Comparison of ENCODE assay signal across 19 cellular contexts in genomic region chr16:70478169-70478568, GRCh38. TPM values are rescaled to one million over a fixed set of nuclear protein-coding genes. Genes with fewer than 3 reads are reported as not detected.
DNase-seq lines count a peak whose midpoint lies in the region; ATAC-seq and TF ChIP-seq lines count a peak whose summit lies in the region.
"Had no signal": no experiment of that assay in that cellular context is flagged by ENCODE, and none has a peak within 500 bp of the region (broad histone marks: within the 10 kb centered on the region; RNA-seq: fewer than 3 reads in every experiment).

No MANE protein-coding gene starts in this region.

- peaks cover 12% of the 10 kb centered on the region for H3K36me3 ChIP-seq in H7 (replicated peaks; ENCODE audit: control insufficient read depth, insufficient read depth, low read length)

- no peaks in the 10 kb centered on the region for H3K27me3 Mint-ChIP-seq in activated CD4-positive, alpha-beta T cell treated with anti-CD3 and anti-CD28 coated beads for 36 hours
- H3K27me3 Mint-ChIP-seq in activated naive CD8-positive, alpha-beta T cell treated with anti-CD3 and anti-CD28 coated beads for 36 hours: no peaks in the 10 kb centered on the region
- H3K27me3 Mint-ChIP-seq in mesothelial cell of epicardium (ENCODE audit: low read depth): no peaks in the 10 kb centered on the region
- no peaks in the 10 kb centered on the region for H3K27me3 Mint-ChIP-seq in MCF 10A (ENCODE audit: insufficient read depth, unreplicated experiment)
- H3K27me3 Mint-ChIP-seq: naive B cell had no signal

- H3K4me3 Mint-ChIP-seq in activated CD4-positive, alpha-beta T cell treated with anti-CD3 and anti-CD28 coated beads for 36 hours: no peak overlapping the region
- no peak overlapping the region for H3K4me3 Mint-ChIP-seq in activated naive CD8-positive, alpha-beta T cell treated with anti-CD3 and anti-CD28 coated beads for 36 hours
- H3K4me3 Mint-ChIP-seq in mesothelial cell of epicardium: no peak overlapping the region
- no peak overlapping the region for H3K4me3 Mint-ChIP-seq in MCF 10A (ENCODE audit: unreplicated experiment)
- H3K4me3 Mint-ChIP-seq: naive B cell had no signal

- no peaks in the 10 kb centered on the region for H3K27me3 ChIP-seq in H7 (ENCODE audit: control insufficient read depth, insufficient read depth, low read length)
- H3K27me3 ChIP-seq: breast epithelium, spleen, transverse colon had no signal

- H3K4me1 Mint-ChIP-seq in activated CD4-positive, alpha-beta T cell treated with anti-CD3 and anti-CD28 coated beads for 36 hours: peaks cover 26% of the 10 kb centered on the region
- peaks cover 18% of the 10 kb centered on the region for H3K4me1 Mint-ChIP-seq in activated naive CD8-positive, alpha-beta T cell treated with anti-CD3 and anti-CD28 coated beads for 36 hours
- peaks cover 6% of the 10 kb centered on the region for H3K4me1 Mint-ChIP-seq in mesothelial cell of epicardium
- H3K4me1 Mint-ChIP-seq in MCF 10A (ENCODE audit: insufficient read depth, unreplicated experiment): peaks cover 8% of the 10 kb centered on the region

- intact Hi-C loops in activated CD4-positive, alpha-beta T cell treated with anti-CD3 and anti-CD28 coated beads for 36 hours (cut with DNase I, micrococcal nuclease): loop anchor here in 1 of 2 experiments (5.0 kb wide), 1 partner anchor 76 kb away; no protein-coding TSS in a partner anchor
- intact Hi-C loops in MCF 10A (cut with micrococcal nuclease): no loop called here

- CTCF ChIA-PET in activated CD4-positive, alpha-beta T cell treated with anti-CD3 and anti-CD28 coated beads for 36 hours (lab: Charles Lee): interaction anchor here (0.8 to 1.3 kb wide), 2 partner anchors 12 to 19 kb away, joined by 3 read pairs; no protein-coding TSS in a partner anchor
- CTCF ChIA-PET in MCF 10A (lab: Yijun Ruan, JAX): no interaction called here

- TF ChIP-seq CTCF in mesothelial cell of epicardium (IDR thresholded peaks at IDR 0.05; ENCODE audit: unreplicated experiment) (no peak), MCF 10A (IDR thresholded peaks at IDR 0.05; ENCODE audit: unreplicated experiment) (no peak)

- no peak for DNase-seq in activated CD4-positive, alpha-beta T cell treated with anti-CD3 and anti-CD28 coated beads for 36 hours
- no peak for DNase-seq in activated CD4-positive, alpha-beta T cell treated with anti-CD3 and anti-CD28 coated beads, Interleukin-2, amount 50 U/mL, for 4 hours
- peak; percentile 42 for DNase-seq in H7
- DNase-seq in activated naive CD8-positive, alpha-beta T cell treated with anti-CD3 and anti-CD28 coated beads for 36 hours: no peak
- DNase-seq in mesothelial cell of epicardium (ENCODE audit: low spot score in 2 of 2, unreplicated experiment in 2 of 2): no peak
- no peak for DNase-seq in HUDEP-2 (lab: John Stamatoyannopoulos, UW; ENCODE audit: unreplicated experiment in 76 of 76)
- no peak for DNase-seq in MCF 10A (ENCODE audit: unreplicated experiment)
- DNase-seq in NAMALWA (ENCODE audit: low spot score): no peak
- DNase-seq: activated CD8-positive, alpha-beta memory T cell treated with anti-CD3 and anti-CD28 coated beads for 24 hours; activated gamma-delta T cell treated with Interleukin-2 at 50 U/mL for 16 hours; GF-D8; naive B cell; NCI-H2107; NCI-H526; spleen; transverse colon had no signal

- POLR2A ChIA-PET in activated CD4-positive, alpha-beta T cell treated with anti-CD3 and anti-CD28 coated beads for 36 hours (lab: Charles Lee): interaction anchor here (1.1 to 1.2 kb wide), 2 partner anchors 24 to 159 kb away, joined by 3 to 4 read pairs; partner anchors contain the start of gene FCSK
- POLR2A ChIA-PET in MCF 10A (lab: Yijun Ruan, JAX): interaction anchor here (0.7 to 2.5 kb wide), 4 partner anchors 19 to 98 kb away, joined by 3 to 16 read pairs (median 4); partner anchors contain the start of gene FCSK

- H3K4me3 ChIP-seq in H7 (ENCODE audit: insufficient read depth, low read depth, low read length): no peak overlapping the region
- H3K4me3 ChIP-seq: BLaER1 treated with 17β-estradiol and CSF1 and Interleukin-3, amounts not matched to agents 10 nM and 100 nM; breast epithelium; lung; spleen; transverse colon had no signal

- peak overlapping the region; percentile 42 for H3K27ac Mint-ChIP-seq in activated CD4-positive, alpha-beta T cell treated with anti-CD3 and anti-CD28 coated beads for 36 hours
- H3K27ac Mint-ChIP-seq in activated naive CD8-positive, alpha-beta T cell treated with anti-CD3 and anti-CD28 coated beads for 36 hours: peak overlapping the region; percentile 92
- H3K27ac Mint-ChIP-seq in mesothelial cell of epicardium (peak overlapping the region; percentile 34), MCF 10A (ENCODE audit: low read depth, unreplicated experiment) (no peak overlapping the region)

- H3K36me3 Mint-ChIP-seq in activated CD4-positive, alpha-beta T cell treated with anti-CD3 and anti-CD28 coated beads for 36 hours (ENCODE audit: low read depth): peaks cover 2% of the 10 kb centered on the region
- peaks cover 7% of the 10 kb centered on the region for H3K36me3 Mint-ChIP-seq in activated naive CD8-positive, alpha-beta T cell treated with anti-CD3 and anti-CD28 coated beads for 36 hours
- H3K36me3 Mint-ChIP-seq in mesothelial cell of epicardium: peaks cover 9% of the 10 kb centered on the region
- H3K36me3 Mint-ChIP-seq in MCF 10A (ENCODE audit: insufficient read depth, unreplicated experiment): peaks cover 22% of the 10 kb centered on the region
- H3K36me3 Mint-ChIP-seq: naive B cell had no signal

- no peaks in the 10 kb centered on the region for H3K9me3 Mint-ChIP-seq in activated CD4-positive, alpha-beta T cell treated with anti-CD3 and anti-CD28 coated beads for 36 hours (ENCODE audit: low read depth)
- H3K9me3 Mint-ChIP-seq in activated naive CD8-positive, alpha-beta T cell treated with anti-CD3 and anti-CD28 coated beads for 36 hours: no peaks in the 10 kb centered on the region
- H3K9me3 Mint-ChIP-seq in mesothelial cell of epicardium: no peaks in the 10 kb centered on the region
- no peaks in the 10 kb centered on the region for H3K9me3 Mint-ChIP-seq in MCF 10A (ENCODE audit: unreplicated experiment)
- H3K9me3 Mint-ChIP-seq: naive B cell had no signal

- no peak for ATAC-seq in activated CD4-positive, alpha-beta T cell treated with anti-CD3 and anti-CD28 coated beads for 36 hours

- no TSS peak for BruUV-seq in MCF 10A (replicated peaks; lab: Mats Ljungman, UMichigan)

RNA-seq across cellular contexts. Expression of gene FCSK, which starts 23.8 kb away (rescaled TPM):
- 10 to 100 TPM; 10.3 to 13.4 TPM for total RNA-seq in activated CD4-positive, alpha-beta T cell treated with anti-CD3 and anti-CD28 coated beads for 36 hours
- total RNA-seq in H7 (2014; rRNA removed; shearing (Covaris generic)): 11.2 and 13.7 TPM in 2 replicates
- 1 to 10 TPM; 8.7 to 9.6 TPM for total RNA-seq in activated naive CD8-positive, alpha-beta T cell treated with anti-CD3 and anti-CD28 coated beads for 36 hours
- 26.0 to 29.4 TPM (median 27.7 TPM) in 3 replicates for total RNA-seq in mesothelial cell of epicardium
- total RNA-seq in MCF 10A (2022): 13.7 and 19.0 TPM in 2 replicates

RNA-seq across cellular contexts. Expression of gene ST3GAL2, which starts 39.3 kb away (rescaled TPM):
- 10 to 100 TPM; 14.8 to 16.6 TPM for total RNA-seq in activated CD4-positive, alpha-beta T cell treated with anti-CD3 and anti-CD28 coated beads for 36 hours
- 62.7 and 64.1 TPM in 2 replicates for total RNA-seq in H7 (2014; rRNA removed; shearing (Covaris generic))
- 10 to 100 TPM; 21.5 to 23.3 TPM for total RNA-seq in activated naive CD8-positive, alpha-beta T cell treated with anti-CD3 and anti-CD28 coated beads for 36 hours
- total RNA-seq in mesothelial cell of epicardium (46.5 to 53.0 TPM (median 47.4 TPM) in 3 replicates), MCF 10A (2022) (7.7 and 10.3 TPM in 2 replicates)

RNA-seq across cellular contexts. Expression of gene COG4, which starts 45.2 kb away (rescaled TPM):
- total RNA-seq in activated CD4-positive, alpha-beta T cell treated with anti-CD3 and anti-CD28 coated beads for 36 hours: 10 to 100 TPM; 33.5 to 37.6 TPM
- 78.7 and 98.2 TPM in 2 replicates for total RNA-seq in H7 (2014; rRNA removed; shearing (Covaris generic))
- 10 to 100 TPM; 45.5 TPM for total RNA-seq in activated naive CD8-positive, alpha-beta T cell treated with anti-CD3 and anti-CD28 coated beads for 36 hours
- total RNA-seq in mesothelial cell of epicardium (61.9 to 66.7 TPM (median 62.6 TPM) in 3 replicates), MCF 10A (2022) (62.2 and 64.9 TPM in 2 replicates)

RNA-seq across cellular contexts. Expression of gene SF3B3, which starts 45.4 kb away (rescaled TPM):
- total RNA-seq in activated CD4-positive, alpha-beta T cell treated with anti-CD3 and anti-CD28 coated beads for 36 hours: 100 to 1,000 TPM; 533 to 545 TPM
- 222 and 313 TPM in 2 replicates for total RNA-seq in H7 (2014; rRNA removed; shearing (Covaris generic))
- total RNA-seq in activated naive CD8-positive, alpha-beta T cell treated with anti-CD3 and anti-CD28 coated beads for 36 hours: 100 to 1,000 TPM; 545 to 550 TPM
- total RNA-seq in mesothelial cell of epicardium (345 to 384 TPM (median 351 TPM) in 3 replicates), MCF 10A (2022) (309 and 318 TPM in 2 replicates)
